8 cellular contexts compared by ENCODE assay signal in the genomic region with DNA sequence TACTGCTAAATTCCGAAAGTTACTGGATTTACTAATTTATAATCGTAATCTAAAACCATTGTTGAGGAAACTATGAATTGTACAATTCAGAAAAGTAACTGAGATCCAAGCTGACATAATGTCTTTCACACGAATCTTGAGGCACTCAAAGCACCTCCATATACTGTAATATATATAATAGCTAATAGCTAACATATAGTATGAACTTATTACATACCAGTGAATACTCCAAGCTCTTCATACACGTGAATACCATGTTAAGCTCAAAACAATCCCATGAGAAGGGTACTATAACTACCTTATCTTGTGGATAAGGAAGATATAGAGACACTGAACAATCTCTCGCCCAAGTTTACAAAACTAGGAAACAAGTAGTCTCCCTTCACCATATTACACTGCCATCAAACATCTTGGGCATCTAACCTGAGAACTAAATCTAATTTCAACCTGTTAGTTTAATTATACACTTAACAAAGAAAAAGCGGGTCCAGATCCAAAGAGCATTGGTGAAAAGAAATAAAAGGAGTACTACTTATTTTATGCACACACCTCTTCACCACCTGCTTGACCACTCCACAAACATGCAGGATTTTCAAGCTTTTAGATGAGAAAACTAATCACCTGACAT. TPM values are rescaled to one million over a fixed set of nuclear protein-coding genes. Genes with fewer than 3 reads are reported as not detected.
DNase-seq lines count a peak whose midpoint lies in the region; ATAC-seq and TF ChIP-seq lines count a peak whose summit lies in the region.

No MANE protein-coding gene starts in this region.

- intact Hi-C loops in esophagus muscularis mucosa (cut with DNase I) = no loop called here
- intact Hi-C loops in gastrocnemius medialis (cut with DNase I; ENCODE audit: low total_unique reads) = no loop called here

- H3K27me3 ChIP-seq in GM23338 (ENCODE audit: insufficient read depth) (no peaks in the 10 kb centered on the region), RWPE2 (ENCODE audit: insufficient read depth, poor library complexity, severe bottlenecking) (no peaks in the 10 kb centered on the region), esophagus muscularis mucosa (no peaks in the 10 kb centered on the region), gastrocnemius medialis (no peaks in the 10 kb centered on the region)

- peak overlapping the region; percentile 96 for H3K4me2 ChIP-seq in GM23338

- H3K36me3 ChIP-seq in GM23338 (ENCODE audit: insufficient read depth) = peaks cover 11% of the 10 kb centered on the region; the same call in 1 of the 2 replicates
- H3K36me3 ChIP-seq in RWPE2 (ENCODE audit: low read depth) = peaks cover 46% of the 10 kb centered on the region
- H3K36me3 ChIP-seq in esophagus muscularis mucosa = peaks cover 4 to 24% (median 19%) of the 10 kb centered on the region in 4 donors
- H3K36me3 ChIP-seq in gastrocnemius medialis = peaks cover 0 to 22% of the 10 kb centered on the region in 2 donors

- H3K4me1 ChIP-seq in GM23338 (ENCODE audit: insufficient read depth) (peaks cover 12% of the 10 kb centered on the region), RWPE2 (ENCODE audit: insufficient read depth, poor library complexity, severe bottlenecking) (peaks cover 22% of the 10 kb centered on the region), esophagus muscularis mucosa (peaks cover 18 to 36% (median 32%) of the 10 kb centered on the region in 4 donors), gastrocnemius medialis (peaks cover 26 to 27% of the 10 kb centered on the region in 2 donors)

- H3K36me3 Mint-ChIP-seq in GM23338 (ENCODE audit: low read depth) = peaks cover 32% of the 10 kb centered on the region

- no peaks in the 10 kb centered on the region for H4K20me1 ChIP-seq in GM23338 (replicated peaks; ENCODE audit: insufficient read depth)

- 46% methylated on average over 6 of the region's 6 CpGs for WGBS in esophagus muscularis mucosa

- no peak for ATAC-seq in GM23338
- ATAC-seq in RWPE2 (ENCODE audit: low read depth) = no peak
- ATAC-seq in gastrocnemius medialis = no peak
- ATAC-seq in HG03571 (IDR thresholded peaks at IDR 0.05; ENCODE audit: unreplicated experiment) = no peak

- H3K4me3 ChIP-seq in GM23338 (peak overlapping the region; percentile 79), RWPE2 (ENCODE audit: severe bottlenecking) (peak overlapping the region; percentile 63), esophagus muscularis mucosa (peak overlapping the region; percentile 78 to 87 (median 84)), gastrocnemius medialis (peak overlapping the region; percentile 63 to 91 (median 76))

- peak overlapping the region; percentile 99 for H3K4me3 Mint-ChIP-seq in GM23338

- H3F3A ChIP-seq in GM23338 (replicated peaks; ENCODE audit: low read depth) = peaks cover 9% of the 10 kb centered on the region; the same call in 1 of the 2 replicates

- H3K27ac ChIP-seq in GM23338 (ENCODE audit: low read depth) = peak overlapping the region; percentile 99
- peak overlapping the region; percentile 86 for H3K27ac ChIP-seq in RWPE2 (ENCODE audit: poor library complexity, severe bottlenecking)
- H3K27ac ChIP-seq in esophagus muscularis mucosa (replicated peaks in 1 of 4) = peak overlapping the region; percentile 92 to 98 (median 96)
- peak overlapping the region; percentile 94 to 97 (median 96) for H3K27ac ChIP-seq in gastrocnemius medialis

- TF ChIP-seq EP300 in esophagus muscularis mucosa (IDR thresholded peaks at IDR 0.05) = no peak

- peaks cover 3% of the 10 kb centered on the region; the same call in 2 of the 3 replicates for H3K9me3 Mint-ChIP-seq in GM23338

- DNase-seq in GM23338 (ENCODE audit: low spot score) (no peak), RWPE2 (ENCODE audit: low spot score) (no peak), esophagus muscularis mucosa (ENCODE audit: extremely low spot score) (no peak), gastrocnemius medialis (no peak), amygdala (lab: John Stamatoyannopoulos, UW) (no peak), amniotic stem cell (lab: John Stamatoyannopoulos, UW) (no peak)
- no peak for DNase-seq in activated CD8-positive, alpha-beta memory T cell treated with anti-CD3 and anti-CD28 coated beads for 24 hours

- H3K9me3 ChIP-seq in RWPE2 (ENCODE audit: severe bottlenecking) = no peaks in the 10 kb centered on the region
- H3K9me3 ChIP-seq in esophagus muscularis mucosa = no peaks in the 10 kb centered on the region
- no peaks in the 10 kb centered on the region for H3K9me3 ChIP-seq in gastrocnemius medialis

- TF ChIP-seq POLR2A in esophagus muscularis mucosa (IDR thresholded peaks at IDR 0.05; ENCODE audit: low read depth) (no peak), gastrocnemius medialis (IDR thresholded peaks at IDR 0.05) (no peak)

- H3K27ac Mint-ChIP-seq in GM23338 = peak overlapping the region; percentile 100

- H3K4me1 Mint-ChIP-seq in GM23338 = peaks cover 7% of the 10 kb centered on the region

- no peak overlapping the region for H2AFZ ChIP-seq in GM23338

- peaks cover 54% of the 10 kb centered on the region for H3K79me2 ChIP-seq in GM23338 (replicated peaks; ENCODE audit: insufficient read depth)

- in situ Hi-C loops in gastrocnemius medialis (cut with MboI; ENCODE audit: low sequenced_read_pairs in 4 of 4) = loop anchor here in 2 of 4 donors (5.0 to 10.0 kb wide), 2 partner anchors 46 to 53 kb away; partner anchors contain the start of gene MAT2B (in 1 of the 2)

- H3K9me2 ChIP-seq in GM23338 (ENCODE audit: insufficient read depth) = no peaks in the 10 kb centered on the region; the same call in 1 of the 2 replicates

- peaks cover 13% of the 10 kb centered on the region for H3K27me3 Mint-ChIP-seq in GM23338 (ENCODE audit: insufficient read depth, low read depth, poor library complexity)

- no peak for TF ChIP-seq CTCF in GM23338 (conservative IDR thresholded peaks at IDR 0.05; ENCODE audit: low read depth in 2 of 2)
- no peak for TF ChIP-seq CTCF in RWPE2 (IDR thresholded peaks at IDR 0.05; ENCODE audit: poor library complexity, severe bottlenecking)
- no peak for TF ChIP-seq CTCF in esophagus muscularis mucosa (IDR thresholded peaks at IDR 0.05)
- no peak for TF ChIP-seq CTCF in gastrocnemius medialis (IDR thresholded peaks at IDR 0.05 in 4 of 5, conservative IDR thresholded peaks at IDR 0.05 in 1 of 5)

TF ChIP-seq in GM23338, 12 proteins besides CTCF, POLR2A, EP300 and RAD21 (continues in another document):
- TF ChIP-seq STAT1 (IDR thresholded peaks at IDR 0.05; ENCODE audit: unreplicated experiment) (no peak), CREB1 (CRISPR knock-in tag; IDR thresholded peaks at IDR 0.05; ENCODE audit: low read depth) (no peak), ZNF331 (CRISPR knock-in tag; IDR thresholded peaks at IDR 0.05; ENCODE audit: low read depth) (no peak), NANOG (IDR thresholded peaks at IDR 0.05; ENCODE audit: borderline replicate concordance) (no peak), POLR2AphosphoS5 (IDR thresholded peaks at IDR 0.05; ENCODE audit: low read depth) (no peak), EZH2 (IDR thresholded peaks at IDR 0.05; ENCODE audit: low read depth, unreplicated experiment) (no peak), JUNB (IDR thresholded peaks at IDR 0.05; ENCODE audit: unreplicated experiment) (no peak)

RNA-seq across cellular contexts. Expression of gene NUDCD2, which starts 1.0 kb away (rescaled TPM):
- 14.6 and 23.2 TPM in 2 replicates for total RNA-seq in GM23338 (2014; rRNA removed; shearing (Covaris generic))
- polyA plus RNA-seq in GM23338 (2016; fragmentation: Nextera tagmentation; extraction: Ambion mirVana) = 112 and 123 TPM in 2 replicates
- total RNA-seq in esophagus muscularis mucosa = 10 to 100 TPM in 1 of 4 donors, 1 to 10 TPM in 3; 7.6 to 12.5 (median 9.7) TPM
- total RNA-seq in gastrocnemius medialis = 1 to 10 TPM; 4.2 to 9.1 (median 5.1) TPM

RNA-seq across cellular contexts. Expression of gene HMMR, which starts 1.5 kb away (rescaled TPM):
- 54.8 and 77.9 TPM in 2 replicates for total RNA-seq in GM23338 (2014; rRNA removed; shearing (Covaris generic))
- 120 and 163 TPM in 2 replicates for polyA plus RNA-seq in GM23338 (2016; fragmentation: Nextera tagmentation; extraction: Ambion mirVana)
- total RNA-seq in esophagus muscularis mucosa (under 1 TPM in 3 of 4 donors, not detected in 1; 0.17 to 0.57 (median 0.26) TPM), gastrocnemius medialis (1 to 10 TPM in 1 of 4 donors, under 1 TPM in 3; 0.12 to 1.3 (median 0.55) TPM)

RNA-seq across cellular contexts. Expression of gene CCNG1, which starts 21.5 kb away (rescaled TPM):
- 487 and 496 TPM in 2 replicates for total RNA-seq in GM23338 (2014; rRNA removed; shearing (Covaris generic))
- polyA plus RNA-seq in GM23338 (2016; fragmentation: Nextera tagmentation; extraction: Ambion mirVana) = 431 and 489 TPM in 2 replicates
- 100 to 1,000 TPM in 3 of 4 donors, 10 to 100 TPM in 1; 99.1 to 179 (median 138) TPM for total RNA-seq in esophagus muscularis mucosa
- 100 to 1,000 TPM in 3 of 4 donors, 10 to 100 TPM in 1; 63.7 to 125 (median 109) TPM for total RNA-seq in gastrocnemius medialis

RNA-seq across cellular contexts. Expression of gene MAT2B, which starts 46.5 kb away (rescaled TPM):
- total RNA-seq in GM23338 (2014; rRNA removed; shearing (Covaris generic)) = 110 and 120 TPM in 2 replicates
- polyA plus RNA-seq in GM23338 (2016; fragmentation: Nextera tagmentation; extraction: Ambion mirVana) = 75.7 and 81.4 TPM in 2 replicates
- total RNA-seq in esophagus muscularis mucosa = 10 to 100 TPM; 42.5 to 60.8 (median 52.5) TPM
- 10 to 100 TPM; 26.6 to 44.7 (median 32.1) TPM for total RNA-seq in gastrocnemius medialis

Comparison
In these comparisons a context has a peak if more than half of its experiments do, and no peak if none do; other contexts are left out.
1. RNA of gene HMMR, which starts 1.5 kb away (total RNA-seq): 54.8 to 77.9 TPM in GM23338; 0.12 to 1.3 TPM in gastrocnemius medialis and 0.17 to 0.57 TPM in esophagus muscularis mucosa; every median in the first group is over 10 times any median in the second.
2. Peak in every context shown above with its lines, with median percentiles within 50 percentile points of each other: H3K27ac ChIP-seq and H3K4me3 ChIP-seq.